21 cellular contexts compared by ENCODE assay signal in genomic region chr14:41806355-41806975, GRCh38.
"Had no signal": no experiment of that assay in that cellular context is flagged by ENCODE, and none has a peak within 500 bp of the region (broad histone marks: within the 10 kb centered on the region; RNA-seq: fewer than 3 reads in every experiment).

No MANE protein-coding gene starts in this region.

- H3K27ac Mint-ChIP-seq: dendritic cell treated with granulocyte-macrophage colony-stimulating factor and Interleukin-4, amounts not matched to agents 40 ng/mL and 50 ng/mL, for 4 days; type B pancreatic cell had no signal

- H3K4me1 Mint-ChIP-seq: naive thymus-derived CD8-positive, alpha-beta T cell; neural crest cell had no signal

- DNase-seq: effector memory CD8-positive, alpha-beta T cell; heart left ventricle; hippocampal formation; left colon; mucosa of descending colon; naive thymus-derived CD8-positive, alpha-beta T cell; nucleus accumbens; ovary; small intestine; stimulated activated CD4-positive, alpha-beta T cell treated with anti-CD3 and anti-CD28 coated beads, Interleukin-2, amount 100 ng/mL, for 48 hours; stimulated activated naive CD4-positive, alpha-beta T cell treated with Interleukin-2 at 50 U/mL for 16 hours; thyroid gland had no signal

- FAIRE-seq: colon, frontal cortex, small intestine, urothelium cell line had no signal

- H3K36me3 Mint-ChIP-seq: naive thymus-derived CD8-positive, alpha-beta T cell; type B pancreatic cell had no signal

- H3K4me3 Mint-ChIP-seq: dendritic cell treated with granulocyte-macrophage colony-stimulating factor and Interleukin-4, amounts not matched to agents 40 ng/mL and 50 ng/mL, for 4 days; naive thymus-derived CD8-positive, alpha-beta T cell; neural crest cell; type B pancreatic cell had no signal

- H3K27me3 Mint-ChIP-seq: dendritic cell treated with granulocyte-macrophage colony-stimulating factor and Interleukin-4, amounts not matched to agents 40 ng/mL and 50 ng/mL, for 4 days; effector memory CD8-positive, alpha-beta T cell; naive thymus-derived CD8-positive, alpha-beta T cell; type B pancreatic cell had no signal

- H3K27ac ChIP-seq: epithelial cell of prostate, esophagus muscularis mucosa, heart left ventricle, ovary, right atrium auricular region, thyroid gland had no signal

- H3K9me3 ChIP-seq: esophagus muscularis mucosa, ovary, right atrium auricular region, thyroid gland had no signal

- ATAC-seq: effector memory CD8-positive, alpha-beta T cell; heart left ventricle; left colon; mucosa of descending colon; naive thymus-derived CD8-positive, alpha-beta T cell had no signal
